ENCODE assay signal across 16 cellular contexts in the genomic region with DNA sequence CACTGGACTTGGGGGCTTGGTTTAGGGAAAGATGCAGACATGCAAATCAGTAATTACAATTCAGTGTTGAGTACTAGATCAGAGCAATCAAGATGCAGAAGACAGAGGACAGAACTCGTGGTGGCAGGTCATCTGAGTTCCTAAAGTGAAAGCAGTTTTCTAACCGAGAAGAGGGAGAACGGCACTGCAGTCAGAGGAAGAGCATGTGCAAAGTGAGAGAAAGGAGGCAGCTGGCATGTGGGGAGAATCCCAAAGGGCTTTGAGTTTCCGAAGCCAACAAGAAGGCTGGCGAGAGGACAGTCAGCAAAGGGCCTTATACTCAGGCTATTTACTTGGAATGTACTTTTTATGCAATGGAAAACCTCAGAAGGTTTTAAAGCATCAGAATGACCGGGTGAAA.
DNase-seq lines count a peak whose midpoint lies in the region; TF ChIP-seq lines count a peak whose summit lies in the region.
"Had no signal": no experiment of that assay in that cellular context is flagged by ENCODE, and none has a peak within 500 bp of the region (broad histone marks: within the 10 kb centered on the region; RNA-seq: fewer than 3 reads in every experiment).

No MANE protein-coding gene starts in this region.

- H4K20me1 ChIP-seq in BLaER1 treated with 17β-estradiol and CSF1 and Interleukin-3, amounts not matched to agents 10 nM and 100 nM: no peaks in the 10 kb centered on the region
- H4K20me1 ChIP-seq in OCI-LY3 (ENCODE audit: insufficient read depth, low read length): no peaks in the 10 kb centered on the region

- H3K4me2 ChIP-seq in BLaER1 treated with 17β-estradiol and CSF1 and Interleukin-3, amounts not matched to agents 10 nM and 100 nM: peak overlapping the region; percentile 18 to 75 (median 49); a peak in 20 of 22 replicates
- peak overlapping the region; percentile 30 for H3K4me2 ChIP-seq in OCI-LY3 (ENCODE audit: low read length)

- H3K4me1 ChIP-seq in BLaER1 treated with 17β-estradiol and CSF1 and Interleukin-3, amounts not matched to agents 10 nM and 100 nM: peaks cover 6 to 35% (median 21%) of the 10 kb centered on the region in 10 experiments; a peak in 17 of 20 replicates
- H3K4me1 ChIP-seq in OCI-LY3 (ENCODE audit: low read length) (peaks cover 29% of the 10 kb centered on the region), sigmoid colon (peaks cover 0 to 21% (median 14%) of the 10 kb centered on the region in 4 donors)

- H3K36me3 ChIP-seq in BLaER1 treated with 17β-estradiol and CSF1 and Interleukin-3, amounts not matched to agents 10 nM and 100 nM: no peaks in the 10 kb centered on the region
- H3K36me3 ChIP-seq in OCI-LY3 (replicated peaks; ENCODE audit: low read depth, low read length): no peaks in the 10 kb centered on the region
- H3K36me3 ChIP-seq in sigmoid colon: no peaks in the 10 kb centered on the region
- H3K36me3 ChIP-seq: esophagus muscularis mucosa, vagina had no signal

- in situ Hi-C loops in GM13976 (cut with MboI; ENCODE audit: low sequenced_read_pairs, unreplicated experiment): no loop called here

- peak; percentile 70 for DNase-seq in fibroblast of peridontal ligament (ENCODE audit: extremely low read depth)
- peak; percentile 11 for DNase-seq in sigmoid colon
- no peak for DNase-seq in GM13976 (ENCODE audit: low spot score)
- no peak for DNase-seq in GOT3 (lab: John Stamatoyannopoulos, UW)
- DNase-seq in DMS79 (lab: John Stamatoyannopoulos, UW): no peak
- DNase-seq: activated naive CD8-positive, alpha-beta T cell treated with anti-CD3 and anti-CD28 coated beads, Interleukin-2, amount 10 ng/mL, durations not matched to agents 7 days and 5 days; DMS79 treated with DMSO at 0.1 percent for 48 hours; effector CD8-positive, alpha-beta T cell; NCI-H1417; NCI-H2107; nephron progenitor cell; T-helper 2 cell had no signal

- H3K4me3 ChIP-seq in BLaER1 treated with 17β-estradiol and CSF1 and Interleukin-3, amounts not matched to agents 10 nM and 100 nM: no peak overlapping the region
- peak overlapping the region; percentile 29; the same call in 1 of the 2 replicates for H3K4me3 ChIP-seq in OCI-LY3 (ENCODE audit: low read length)
- H3K4me3 ChIP-seq in sigmoid colon: no peak overlapping the region
- H3K4me3 ChIP-seq: esophagus muscularis mucosa, vagina had no signal

- H3K79me2 ChIP-seq in OCI-LY3 (ENCODE audit: low read length): no peaks in the 10 kb centered on the region

- TF ChIP-seq EP300 in sigmoid colon (IDR thresholded peaks at IDR 0.05): no peak

- no peak overlapping the region; a peak in 1 of 22 replicates for H3K9ac ChIP-seq in BLaER1 treated with 17β-estradiol and CSF1 and Interleukin-3, amounts not matched to agents 10 nM and 100 nM
- no peak overlapping the region for H3K9ac ChIP-seq in OCI-LY3 (ENCODE audit: low read length)

- intact Hi-C loops in sigmoid colon (cut with DNase I): no loop called here

- no peak for TF ChIP-seq POLR2A in sigmoid colon (IDR thresholded peaks at IDR 0.05)

- H3K9me3 ChIP-seq in BLaER1 treated with 17β-estradiol and CSF1 and Interleukin-3, amounts not matched to agents 10 nM and 100 nM (replicated peaks in 1 of 11): no peaks in the 10 kb centered on the region
- no peaks in the 10 kb centered on the region for H3K9me3 ChIP-seq in OCI-LY3 (ENCODE audit: insufficient read depth, low read length)
- H3K9me3 ChIP-seq in sigmoid colon: no peaks in the 10 kb centered on the region
- H3K9me3 ChIP-seq: esophagus muscularis mucosa, vagina had no signal

- no peaks in the 10 kb centered on the region for H3K27me3 ChIP-seq in BLaER1 treated with 17β-estradiol and CSF1 and Interleukin-3, amounts not matched to agents 10 nM and 100 nM
- peaks cover 33% of the 10 kb centered on the region for H3K27me3 ChIP-seq in OCI-LY3 (ENCODE audit: low read depth, low read length)
- H3K27me3 ChIP-seq in sigmoid colon: no peaks in the 10 kb centered on the region
- H3K27me3 ChIP-seq: esophagus muscularis mucosa, vagina had no signal

- H2AFZ ChIP-seq in OCI-LY3 (ENCODE audit: low read depth, low read length): no peak overlapping the region

- 32 to 39% methylated on average over 6 of the region's 6 CpGs for WGBS in sigmoid colon, 2 donors

- H3K27ac ChIP-seq in BLaER1 treated with 17β-estradiol and CSF1 and Interleukin-3, amounts not matched to agents 10 nM and 100 nM: no peak overlapping the region
- H3K27ac ChIP-seq in OCI-LY3 (ENCODE audit: low read length): no peak overlapping the region
- H3K27ac ChIP-seq in sigmoid colon: no peak overlapping the region
- H3K27ac ChIP-seq: esophagus muscularis mucosa, vagina had no signal

- TF ChIP-seq CTCF in OCI-LY3 (IDR thresholded peaks at IDR 0.05; ENCODE audit: low read depth, low read length) (no peak), sigmoid colon (IDR thresholded peaks at IDR 0.05) (no peak), GM13976 (IDR thresholded peaks at IDR 0.05; ENCODE audit: borderline replicate concordance, control extremely low read depth, extremely low read depth, insufficient read depth, missing control alignments) (no peak)

Comparison
In these comparisons a context has a peak if more than half of its experiments do, and no peak if none do; other contexts are left out.
1. DNase-seq: peak in fibroblast of peridontal ligament (single experiment) and sigmoid colon (single experiment); none in GM13976 (single experiment), GOT3 (single experiment) and DMS79 (single experiment).